In genomic region chr19:9075064-9075964, GRCh38 we compare ENCODE assay signal across 1 cellular context.
TF ChIP-seq lines count a peak whose summit lies in the region.

No MANE protein-coding gene starts in this region.

TF ChIP-seq in K562, 482 proteins besides CTCF, POLR2A, EP300 and RAD21 (continues in another document):
- TF ChIP-seq ZNF639 (CRISPR knock-in tag; conservative IDR thresholded peaks at IDR 0.05 in 1 of 2, IDR thresholded peaks at IDR 0.05 in 1 of 2) (0 out of 4 replicates have a peak, but pooled peaks of 1 of the 2 experiments have one; percentile 41), KAT2B (IDR thresholded peaks at IDR 0.05; ENCODE audit: low read depth, low read length) (no peak), CBX8 (IDR thresholded peaks at IDR 0.05; ENCODE audit: borderline replicate concordance, extremely low read depth, low read depth, low read length, poor library complexity, severe bottlenecking) (no peak), ZNF445 (CRISPR knock-in tag; IDR thresholded peaks at IDR 0.05; ENCODE audit: low read depth) (no peak), ILK (tag; IDR thresholded peaks at IDR 0.05; ENCODE audit: borderline replicate concordance, low read depth) (no peak), ZNF785 (CRISPR knock-in tag; IDR thresholded peaks at IDR 0.05) (no peak), THRAP3 (IDR thresholded peaks at IDR 0.05; ENCODE audit: borderline replicate concordance) (no peak), FOXP1 (CRISPR knock-in tag; IDR thresholded peaks at IDR 0.05) (no peak), ZBTB49 (CRISPR knock-in tag; IDR thresholded peaks at IDR 0.05; ENCODE audit: borderline replicate concordance) (no peak), E2F1 (CRISPR knock-in tag; IDR thresholded peaks at IDR 0.05) (no peak), POLR2B (IDR thresholded peaks at IDR 0.05; ENCODE audit: low read depth, partially characterized antibody) (no peak), CREB1 (IDR thresholded peaks at IDR 0.05) (no peak), CREB1 (CRISPR knock-in tag; IDR thresholded peaks at IDR 0.05) (no peak), ELF2 (CRISPR knock-in tag; IDR thresholded peaks at IDR 0.05) (no peak), FOS (IDR thresholded peaks at IDR 0.05; ENCODE audit: extremely low read depth, insufficient read length) (peak; percentile 76), BCL6 (CRISPR knock-in tag; IDR thresholded peaks at IDR 0.05) (no peak), PHB2 (IDR thresholded peaks at IDR 0.05; ENCODE audit: low read depth) (no peak), ZNF695 (CRISPR knock-in tag; IDR thresholded peaks at IDR 0.05) (no peak), IRF2 (CRISPR knock-in tag; IDR thresholded peaks at IDR 0.05) (no peak), XRCC5 (IDR thresholded peaks at IDR 0.05; ENCODE audit: low read depth, low read length) (no peak), CREM (IDR thresholded peaks at IDR 0.05; ENCODE audit: low read depth) (peak; percentile 67; the same call in 1 of the 2 replicates), ZNF318 (IDR thresholded peaks at IDR 0.05; ENCODE audit: borderline replicate concordance in 1 of 2, low read depth in 1 of 2) (no peak), TAF9B (IDR thresholded peaks at IDR 0.05; ENCODE audit: partially characterized antibody) (no peak), ELK3 (CRISPR knock-in tag; IDR thresholded peaks at IDR 0.05) (no peak), ZBTB1 (CRISPR knock-in tag; IDR thresholded peaks at IDR 0.05; ENCODE audit: borderline replicate concordance, low read depth) (no peak), MBD1 (CRISPR knock-in tag; IDR thresholded peaks at IDR 0.05) (no peak), ZKSCAN3 (CRISPR knock-in tag; IDR thresholded peaks at IDR 0.05) (no peak), DACH1 (IDR thresholded peaks at IDR 0.05; ENCODE audit: partially characterized antibody) (peak; percentile 19), RBM14 (IDR thresholded peaks at IDR 0.05; ENCODE audit: borderline replicate concordance, insufficient read depth, low read depth, low read length) (no peak), MAFK (IDR thresholded peaks at IDR 0.05; ENCODE audit: low read length) (peak; percentile 39; the same call in 1 of the 2 replicates), ZNF76 (CRISPR knock-in tag; IDR thresholded peaks at IDR 0.05; ENCODE audit: borderline replicate concordance) (no peak), PPARD (CRISPR knock-in tag; IDR thresholded peaks at IDR 0.05) (no peak), CBFA2T3 (IDR thresholded peaks at IDR 0.05) (peak; percentile 93), HNRNPK (IDR thresholded peaks at IDR 0.05; ENCODE audit: low read depth, low read length, poor library complexity, severe bottlenecking) (no peak), EHMT2 (IDR thresholded peaks at IDR 0.05) (peak; percentile 92), ASH1L (IDR thresholded peaks at IDR 0.05; ENCODE audit: borderline replicate concordance, low read depth, partially characterized antibody) (no peak), ZNF780A (CRISPR knock-in tag; IDR thresholded peaks at IDR 0.05) (no peak), U2AF1 (optimal IDR thresholded peaks at IDR 0.05; ENCODE audit: low read depth, low read length) (no peak), NFE2L1 (tag; IDR thresholded peaks at IDR 0.05; ENCODE audit: borderline replicate concordance, low read depth) (no peak), TFAP4 (CRISPR knock-in tag; IDR thresholded peaks at IDR 0.05; ENCODE audit: borderline replicate concordance) (peak; percentile 67; the same call in 1 of the 2 replicates), SMAD2 (IDR thresholded peaks at IDR 0.05; ENCODE audit: low read depth, low read length) (no peak), RHOXF2B (CRISPR knock-in tag; conservative IDR thresholded peaks at IDR 0.05) (no peak), PCBP2 (IDR thresholded peaks at IDR 0.05; ENCODE audit: low read depth, low read length, poor library complexity, severe bottlenecking) (no peak)
